8 cellular contexts compared by ENCODE assay signal in the genomic region with DNA sequence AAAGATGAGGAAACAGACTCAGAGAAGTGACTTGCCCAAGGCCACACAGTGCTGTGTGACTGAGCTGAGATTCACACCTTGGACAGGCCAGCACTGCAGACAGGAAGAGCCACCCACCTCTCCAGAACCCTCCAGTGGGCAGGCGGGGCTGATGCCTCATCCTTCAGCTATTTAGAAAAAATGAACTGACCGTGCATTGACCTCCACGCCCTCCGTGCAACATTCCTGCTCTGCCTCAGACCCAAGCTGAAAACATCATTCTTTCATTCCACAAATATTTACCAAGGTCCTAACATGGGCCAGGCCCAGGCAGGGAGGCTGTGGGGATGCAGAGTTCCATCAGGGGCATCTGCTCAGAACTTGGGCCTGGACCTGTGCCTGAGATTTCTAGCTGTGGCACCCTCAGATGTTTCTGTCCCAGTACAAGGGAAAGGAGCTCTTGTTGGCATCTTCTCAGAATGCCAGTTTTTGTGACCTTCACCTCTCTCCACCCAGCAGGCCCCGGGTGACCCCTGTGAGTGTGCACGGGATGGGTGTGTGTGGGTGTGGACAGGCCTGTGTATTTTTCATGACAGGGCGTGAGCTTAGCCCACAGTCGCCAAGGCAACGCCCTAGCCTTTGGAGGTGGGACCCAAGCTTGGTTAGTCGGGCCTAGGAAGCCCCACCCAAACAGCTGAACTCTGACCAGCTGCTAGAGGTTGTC. TPM values are rescaled to one million over a fixed set of nuclear protein-coding genes. Genes with fewer than 3 reads are reported as not detected.
A peak's percentile ranks its signal among the peaks of the same experiment; 100 is the strongest.
DNase-seq lines count a peak whose midpoint lies in the region; ATAC-seq, FAIRE-seq and TF ChIP-seq lines count a peak whose summit lies in the region.

No MANE protein-coding gene starts in this region.

- H3K36me3 Mint-ChIP-seq in natural killer cell treated with Interleukin-12 subunit alpha and Interleukin-12 subunit beta and Interleukin-15 and Interleukin-18, amount 100 ng/mL, for 72 hours = no peaks in the 10 kb centered on the region

- H3K4me3 ChIP-seq in GM12865 (ENCODE audit: low read depth, low read length) (no peak overlapping the region), epithelial cell of proximal tubule (ENCODE audit: low read depth, low read length) (no peak overlapping the region)

- no peak for FAIRE-seq in GM12892 (lab: Jason Lieb, UNC)

- H3K4me1 Mint-ChIP-seq in natural killer cell treated with Interleukin-12 subunit alpha and Interleukin-12 subunit beta and Interleukin-15 and Interleukin-18, amount 100 ng/mL, for 72 hours (ENCODE audit: low read depth in 2 of 2) = peaks cover 69% of the 10 kb centered on the region in 2 donors

- no peak for TF ChIP-seq POLR2A in GM12892 (IDR thresholded peaks at IDR 0.05; ENCODE audit: low read depth, low read length)

- no peak for TF ChIP-seq CTCF in GM12865 (IDR thresholded peaks at IDR 0.05; ENCODE audit: insufficient read depth, low read depth, low read length, missing control alignments)
- no peak for TF ChIP-seq CTCF in epithelial cell of proximal tubule (conservative IDR thresholded peaks at IDR 0.05; ENCODE audit: low read depth, low read length)

- peak overlapping the region; percentile 97 to 99 for H3K27ac Mint-ChIP-seq in natural killer cell treated with Interleukin-12 subunit alpha and Interleukin-12 subunit beta and Interleukin-15 and Interleukin-18, amount 100 ng/mL, for 72 hours

- H3K4me3 Mint-ChIP-seq in natural killer cell treated with Interleukin-12 subunit alpha and Interleukin-12 subunit beta and Interleukin-15 and Interleukin-18, amount 100 ng/mL, for 72 hours = peak overlapping the region; percentile 65

- H3K9me3 Mint-ChIP-seq in natural killer cell treated with Interleukin-12 subunit alpha and Interleukin-12 subunit beta and Interleukin-15 and Interleukin-18, amount 100 ng/mL, for 72 hours = no peaks in the 10 kb centered on the region

- no peaks in the 10 kb centered on the region for H3K27me3 Mint-ChIP-seq in natural killer cell treated with Interleukin-12 subunit alpha and Interleukin-12 subunit beta and Interleukin-15 and Interleukin-18, amount 100 ng/mL, for 72 hours

- ATAC-seq in SK-N-SH treated with all-trans-retinoic acid at 6 μM for 48 hours (peak; percentile 91), HG03521 (IDR thresholded peaks at IDR 0.05; ENCODE audit: unreplicated experiment) (no peak)
- peak; percentile 56 to 69 for ATAC-seq in natural killer cell treated with Interleukin-12 subunit alpha and Interleukin-12 subunit beta and Interleukin-15 and Interleukin-18, amount 100 ng/mL, for 72 hours

- DNase-seq in GM12865 (ENCODE audit: low read depth) (peak; percentile 66), epithelial cell of proximal tubule (ENCODE audit: low read depth) (peak; percentile 85), NCI-H524 treated with DMSO at 0.1 percent for 48 hours (lab: John Stamatoyannopoulos, UW) (no peak), D341Med (ENCODE audit: low spot score) (no peak), GM12892 (ENCODE audit: insufficient read length) (no peak)
- DNase-seq in natural killer cell treated with Interleukin-12 subunit alpha and Interleukin-12 subunit beta and Interleukin-15 and Interleukin-18, amount 100 ng/mL, for 72 hours (ENCODE audit: low spot score) = peak; percentile 74

TF ChIP-seq in SK-N-SH treated with all-trans-retinoic acid at 6 μM for 48 hours, 23 proteins besides CTCF, POLR2A, EP300 and RAD21:
- peak; percentile 68 for TF ChIP-seq CSDC2 (CRISPR knock-in tag; IDR thresholded peaks at IDR 0.05)
- peak; percentile 22; the same call in 1 of the 2 replicates for TF ChIP-seq TOX (CRISPR knock-in tag; IDR thresholded peaks at IDR 0.05; ENCODE audit: borderline replicate concordance)
- TF ChIP-seq, protein P1, sequence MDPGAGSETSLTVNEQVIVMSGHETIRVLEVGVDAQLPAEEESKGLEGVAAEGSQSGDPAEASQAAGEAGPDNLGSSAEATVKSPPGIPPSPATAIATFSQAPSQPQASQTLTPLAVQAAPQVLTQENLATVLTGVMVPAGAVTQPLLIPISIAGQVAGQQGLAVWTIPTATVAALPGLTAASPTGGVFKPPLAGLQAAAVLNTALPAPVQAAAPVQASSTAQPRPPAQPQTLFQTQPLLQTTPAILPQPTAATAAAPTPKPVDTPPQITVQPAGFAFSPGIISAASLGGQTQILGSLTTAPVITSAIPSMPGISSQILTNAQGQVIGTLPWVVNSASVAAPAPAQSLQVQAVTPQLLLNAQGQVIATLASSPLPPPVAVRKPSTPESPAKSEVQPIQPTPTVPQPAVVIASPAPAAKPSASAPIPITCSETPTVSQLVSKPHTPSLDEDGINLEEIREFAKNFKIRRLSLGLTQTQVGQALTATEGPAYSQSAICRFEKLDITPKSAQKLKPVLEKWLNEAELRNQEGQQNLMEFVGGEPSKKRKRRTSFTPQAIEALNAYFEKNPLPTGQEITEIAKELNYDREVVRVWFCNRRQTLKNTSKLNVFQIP (CRISPR knock-in tag; IDR thresholded peaks at IDR 0.05; ENCODE audit: borderline replicate concordance, low read depth) = 0 out of 2 replicates have a peak, but pooled peaks have one; percentile 76
- peak; percentile 48 for TF ChIP-seq ISL1 (CRISPR knock-in tag; IDR thresholded peaks at IDR 0.05)
- no peak for TF ChIP-seq ZFP30 (CRISPR knock-in tag; IDR thresholded peaks at IDR 0.05)
- TF ChIP-seq ZC3H10 (CRISPR knock-in tag; IDR thresholded peaks at IDR 0.05) = no peak
- TF ChIP-seq, protein P2, sequence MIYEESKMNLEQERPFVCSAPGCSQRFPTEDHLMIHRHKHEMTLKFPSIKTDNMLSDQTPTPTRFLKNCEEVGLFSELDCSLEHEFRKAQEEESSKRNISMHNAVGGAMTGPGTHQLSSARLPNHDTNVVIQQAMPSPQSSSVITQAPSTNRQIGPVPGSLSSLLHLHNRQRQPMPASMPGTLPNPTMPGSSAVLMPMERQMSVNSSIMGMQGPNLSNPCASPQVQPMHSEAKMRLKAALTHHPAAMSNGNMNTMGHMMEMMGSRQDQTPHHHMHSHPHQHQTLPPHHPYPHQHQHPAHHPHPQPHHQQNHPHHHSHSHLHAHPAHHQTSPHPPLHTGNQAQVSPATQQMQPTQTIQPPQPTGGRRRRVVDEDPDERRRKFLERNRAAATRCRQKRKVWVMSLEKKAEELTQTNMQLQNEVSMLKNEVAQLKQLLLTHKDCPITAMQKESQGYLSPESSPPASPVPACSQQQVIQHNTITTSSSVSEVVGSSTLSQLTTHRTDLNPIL (CRISPR knock-in tag; IDR thresholded peaks at IDR 0.05; ENCODE audit: low read depth) = no peak
- 0 out of 2 replicates have a peak, but pooled peaks have one; percentile 25 for TF ChIP-seq ZFP3 (CRISPR knock-in tag; IDR thresholded peaks at IDR 0.05)
- no peak for TF ChIP-seq TCF4 (CRISPR knock-in tag; IDR thresholded peaks at IDR 0.05; ENCODE audit: borderline replicate concordance)
- TF ChIP-seq ARNTL (CRISPR knock-in tag; IDR thresholded peaks at IDR 0.05; ENCODE audit: borderline replicate concordance, low read depth) = no peak

RNA-seq across cellular contexts. Expression of a gene that starts 6.5 kb away (rescaled TPM):
- 4.4 and 8.6 TPM in 2 replicates for total RNA-seq in epithelial cell of proximal tubule
- total RNA-seq in natural killer cell treated with Interleukin-12 subunit alpha and Interleukin-12 subunit beta and Interleukin-15 and Interleukin-18, amount 100 ng/mL, for 72 hours = 10 to 100 TPM; 18.8 to 19.7 TPM
- polyA plus RNA-seq in GM12892 (2012; ENCODE audit: missing spikeins) = 2.6 TPM

RNA-seq across cellular contexts. Expression of a gene that starts 47.3 kb away (rescaled TPM):
- total RNA-seq in epithelial cell of proximal tubule = not detected in 2 replicates
- total RNA-seq in natural killer cell treated with Interleukin-12 subunit alpha and Interleukin-12 subunit beta and Interleukin-15 and Interleukin-18, amount 100 ng/mL, for 72 hours = not detected
- polyA plus RNA-seq in GM12892 (2012; ENCODE audit: missing spikeins) = 0.11 TPM

Comparison
In these comparisons a context has a peak if more than half of its experiments do, and no peak if none do; other contexts are left out.
1. DNase-seq: peak in GM12865 (single experiment), epithelial cell of proximal tubule (single experiment) and natural killer cell treated with Interleukin-12 subunit alpha and Interleukin-12 subunit beta and Interleukin-15 and Interleukin-18, amount 100 ng/mL, for 72 hours (single experiment); none in NCI-H524 treated with DMSO at 0.1 percent for 48 hours (single experiment), D341Med (single experiment) and GM12892 (single experiment).